In the genomic region with DNA sequence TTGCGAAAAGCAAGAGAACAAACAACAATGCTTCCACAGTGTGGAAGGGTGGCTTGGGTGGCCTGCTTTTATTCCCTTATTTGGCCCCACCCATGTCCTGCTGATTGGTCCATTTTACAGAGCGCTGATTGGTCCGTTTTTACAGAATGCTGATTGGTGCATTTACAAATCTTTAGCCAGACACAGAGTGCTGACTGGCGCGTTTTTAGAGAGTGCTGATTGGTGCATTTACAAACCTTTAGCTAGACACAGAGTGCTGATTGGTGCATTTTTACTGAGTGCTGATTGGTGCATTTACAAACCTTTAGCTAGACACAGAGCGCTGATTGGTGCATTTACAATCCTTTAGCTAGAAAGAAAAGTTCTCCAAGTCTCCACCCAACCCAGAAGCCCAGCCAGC, we compare ENCODE assay signal across 1 cellular context. TPM values are rescaled to one million over a fixed set of nuclear protein-coding genes. Genes with fewer than 3 reads are reported as not detected.
"Had no signal": no experiment of that assay in that cellular context is flagged by ENCODE, and none has a peak within 500 bp of the region (broad histone marks: within the 10 kb centered on the region; RNA-seq: fewer than 3 reads in every experiment).

No MANE protein-coding gene starts in this region.

RNA-seq across cellular contexts. Expression of a gene that starts 8.1 kb away (rescaled TPM):
- total RNA-seq: naive thymus-derived CD8-positive, alpha-beta T cell had no signal
- polyA plus RNA-seq: naive thymus-derived CD8-positive, alpha-beta T cell had no signal
